8 cellular contexts compared by ENCODE assay signal in genomic region chr11:61963282-61964057, GRCh38. TPM values are rescaled to one million over a fixed set of nuclear protein-coding genes. Genes with fewer than 3 reads are reported as not detected.
A peak's percentile ranks its signal among the peaks of the same experiment; 100 is the strongest.
DNase-seq lines count a peak whose midpoint lies in the region; ATAC-seq, FAIRE-seq and TF ChIP-seq lines count a peak whose summit lies in the region.

No MANE protein-coding gene starts in this region.

- peaks cover 40% of the 10 kb centered on the region for H3K36me3 Mint-ChIP-seq in CD8-positive, alpha-beta T cell
- H3K36me3 Mint-ChIP-seq in astrocyte (ENCODE audit: low read depth, unreplicated experiment): peaks cover 32% of the 10 kb centered on the region

- H3K9me3 ChIP-seq in CD8-positive, alpha-beta T cell (ENCODE audit: low read length): no peaks in the 10 kb centered on the region
- no peaks in the 10 kb centered on the region for H3K9me3 ChIP-seq in astrocyte (ENCODE audit: insufficient read depth, low read depth, low read length)

- peaks cover 36% of the 10 kb centered on the region for H3K79me2 ChIP-seq in astrocyte (ENCODE audit: insufficient read depth, low read length)

- POLR2A ChIA-PET in CD8-positive, alpha-beta T cell (lab: Charles Lee): interaction anchor here (0.7 to 0.9 kb wide), 2 partner anchors 9 to 35 kb away, joined by 3 read pairs; no protein-coding TSS in a partner anchor

- DNase-seq in CD8-positive, alpha-beta T cell: peak in 3 of 7 experiments; percentile 32 to 61 (median 53)
- peak; percentile 94 for DNase-seq in MV-4-11 (lab: John Stamatoyannopoulos, UW)
- DNase-seq in astrocyte (ENCODE audit: low read depth): no peak
- DNase-seq in superior temporal gyrus (ENCODE audit: extremely low spot score): peak; percentile 55
- DNase-seq in NCI-H524 (lab: John Stamatoyannopoulos, UW): no peak

- CTCF ChIA-PET in CD8-positive, alpha-beta T cell (lab: Charles Lee): interaction anchor here (0.6 to 1.3 kb wide), 6 partner anchors 14 to 145 kb away, joined by 3 to 5 read pairs (median 3); partner anchors contain the start of gene BEST1

- H3K4me1 Mint-ChIP-seq in CD8-positive, alpha-beta T cell (ENCODE audit: low read depth): peaks cover 38% of the 10 kb centered on the region
- H3K4me1 Mint-ChIP-seq in astrocyte (ENCODE audit: low read depth, unreplicated experiment): peaks cover 18% of the 10 kb centered on the region

- no peaks in the 10 kb centered on the region for H3K27me3 Mint-ChIP-seq in CD8-positive, alpha-beta T cell (ENCODE audit: low read depth)
- peaks cover 2% of the 10 kb centered on the region for H3K27me3 Mint-ChIP-seq in astrocyte (ENCODE audit: low read depth, unreplicated experiment)

- H3K4me3 ChIP-seq in CD8-positive, alpha-beta T cell (ENCODE audit: low read depth, low read length): no peak overlapping the region
- no peak overlapping the region for H3K4me3 ChIP-seq in astrocyte (ENCODE audit: insufficient read depth, low read depth, low read length)

- peak; percentile 18 for ATAC-seq in CD8-positive, alpha-beta T cell
- ATAC-seq in HG03457 (IDR thresholded peaks at IDR 0.05; ENCODE audit: unreplicated experiment): no peak
- ATAC-seq in GM18498 (IDR thresholded peaks at IDR 0.05; ENCODE audit: unreplicated experiment): no peak

- peak overlapping the region; percentile 96 for H3K4me3 Mint-ChIP-seq in CD8-positive, alpha-beta T cell
- H3K4me3 Mint-ChIP-seq in astrocyte (ENCODE audit: unreplicated experiment): peak overlapping the region; percentile 93

- no peak for FAIRE-seq in astrocyte (lab: Jason Lieb, UNC)

- no peak for TF ChIP-seq CTCF in CD8-positive, alpha-beta T cell (IDR thresholded peaks at IDR 0.05)
- TF ChIP-seq CTCF in astrocyte (IDR thresholded peaks at IDR 0.05; ENCODE audit: insufficient read depth, low read depth, low read length): no peak

- peaks cover 37% of the 10 kb centered on the region for H3K4me1 ChIP-seq in CD8-positive, alpha-beta T cell (ENCODE audit: insufficient read depth, low read length)
- peaks cover 13% of the 10 kb centered on the region for H3K4me1 ChIP-seq in astrocyte (ENCODE audit: insufficient read depth, low read length)

- H3K27ac Mint-ChIP-seq in CD8-positive, alpha-beta T cell: peak overlapping the region; percentile 87
- H3K27ac Mint-ChIP-seq in astrocyte (ENCODE audit: unreplicated experiment): peak overlapping the region; percentile 62

- H4K20me1 ChIP-seq in astrocyte (ENCODE audit: insufficient read depth, low read length): peaks cover 59% of the 10 kb centered on the region

- H2AFZ ChIP-seq in astrocyte (ENCODE audit: low read depth, low read length): no peak overlapping the region

- intact Hi-C loops in CD8-positive, alpha-beta T cell (cut with DNase I, micrococcal nuclease): no loop called here

- H3K27me3 ChIP-seq in CD8-positive, alpha-beta T cell (ENCODE audit: insufficient read depth, low read length): no peaks in the 10 kb centered on the region
- no peaks in the 10 kb centered on the region for H3K27me3 ChIP-seq in astrocyte (ENCODE audit: insufficient read depth, low read length)
- H3K27me3 ChIP-seq in layer of hippocampus (ENCODE audit: control insufficient read depth, insufficient read depth, low read length): no peaks in the 10 kb centered on the region

- peaks cover 17% of the 10 kb centered on the region for H3K36me3 ChIP-seq in CD8-positive, alpha-beta T cell (ENCODE audit: insufficient read depth, low read length)
- H3K36me3 ChIP-seq in astrocyte (ENCODE audit: insufficient read depth, low read length): peaks cover 22% of the 10 kb centered on the region

- H3K27ac ChIP-seq in CD8-positive, alpha-beta T cell (ENCODE audit: low read depth, low read length): no peak overlapping the region
- H3K27ac ChIP-seq in astrocyte (ENCODE audit: low read depth, low read length) (no peak overlapping the region), layer of hippocampus (ENCODE audit: low read depth, low read length) (peak overlapping the region; percentile 96)

- H3K9me3 Mint-ChIP-seq in CD8-positive, alpha-beta T cell: no peaks in the 10 kb centered on the region
- H3K9me3 Mint-ChIP-seq in astrocyte (ENCODE audit: unreplicated experiment): no peaks in the 10 kb centered on the region

- no peak overlapping the region for H3K9ac ChIP-seq in astrocyte (ENCODE audit: low read length)

- no peak overlapping the region for H3K4me2 ChIP-seq in astrocyte (ENCODE audit: low read length)

RNA-seq across cellular contexts. Expression of gene FTH1, which starts 4.0 kb away (rescaled TPM):
- total RNA-seq in CD8-positive, alpha-beta T cell: 1,000 to 10,000 TPM; 2,788 to 2,859 TPM
- 2,052 and 2,092 TPM in 2 replicates for total RNA-seq in astrocyte

RNA-seq across cellular contexts. Expression of gene BEST1, which starts 13.3 kb away (rescaled TPM):
- total RNA-seq in CD8-positive, alpha-beta T cell: under 1 TPM; 0.08 to 0.31 TPM
- total RNA-seq in astrocyte: 0.60 and 0.66 TPM in 2 replicates

RNA-seq across cellular contexts. Expression of gene RAB3IL1, which starts 46.1 kb away (rescaled TPM):
- not detected for total RNA-seq in CD8-positive, alpha-beta T cell
- 0.91 and 1.7 TPM in 2 replicates for total RNA-seq in astrocyte

Comparison
In these comparisons a context has a peak if more than half of its experiments do, and no peak if none do; other contexts are left out.
1. DNase-seq: peak in MV-4-11 (single experiment) and superior temporal gyrus (single experiment); none in astrocyte (single experiment) and NCI-H524 (0 of 2).